ENCODE assay signal across 8 cellular contexts in the genomic region with DNA sequence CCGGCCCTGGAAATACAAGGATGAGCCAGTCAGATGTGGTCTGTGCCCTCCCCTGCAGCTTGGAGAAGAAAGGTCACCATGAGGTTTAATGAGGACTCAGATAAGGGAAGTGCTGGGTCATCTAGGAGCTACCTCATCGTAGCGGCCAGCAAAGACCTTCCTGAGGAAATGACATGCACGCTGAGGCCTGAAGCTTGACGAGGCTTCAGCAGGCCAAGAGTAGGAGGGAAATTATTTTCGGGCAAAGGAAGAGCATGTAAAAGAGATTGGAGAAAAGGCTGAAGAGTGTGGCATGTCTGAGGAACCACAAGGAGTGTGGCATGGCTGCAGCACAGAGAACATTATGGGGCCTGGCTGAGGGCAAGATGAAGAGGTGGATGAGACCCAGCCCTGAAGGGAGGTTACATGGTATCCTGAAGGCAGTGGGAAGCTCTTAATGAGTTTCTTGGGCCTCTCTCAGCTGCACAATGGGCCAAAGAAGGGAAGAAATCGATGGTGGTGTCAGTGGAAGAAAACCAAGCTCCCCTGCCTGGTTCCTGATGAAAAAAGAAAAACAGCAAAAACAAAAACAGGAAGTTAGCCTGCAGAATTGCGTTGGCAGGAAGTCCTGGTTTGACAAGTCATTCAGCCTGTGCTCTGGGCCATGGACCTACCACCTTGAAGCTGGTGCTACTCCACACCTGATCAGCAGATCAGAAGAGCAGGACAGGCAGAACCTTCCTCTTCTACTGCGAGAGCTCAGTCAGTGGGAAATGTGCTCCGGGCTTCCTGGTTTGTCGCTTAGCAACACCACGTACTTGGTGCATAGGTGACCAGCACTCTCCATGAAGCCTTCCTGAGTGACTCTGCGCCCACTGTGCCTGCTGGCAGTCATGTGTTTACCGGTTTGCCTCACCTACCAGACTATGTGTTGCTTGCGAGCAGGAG.
DNase-seq lines count a peak whose midpoint lies in the region; ATAC-seq, FAIRE-seq and TF ChIP-seq lines count a peak whose summit lies in the region.

No MANE protein-coding gene starts in this region.

- H3K9ac ChIP-seq in keratinocyte (ENCODE audit: control insufficient read depth, extremely low read depth, insufficient read depth, low read length): no peak overlapping the region
- no peak overlapping the region for H3K9ac ChIP-seq in smooth muscle cell (ENCODE audit: low read depth)

- no peak for FAIRE-seq in keratinocyte (lab: Jason Lieb, UNC)

- dilution Hi-C loops in keratinocyte (cut with MboI; ENCODE audit: extremely low pct_ligation_motif_present, low sequenced_read_pairs): no loop called here

- H3K27me3 ChIP-seq in keratinocyte (ENCODE audit: control insufficient read depth, extremely low read depth, insufficient read depth, low read length): no peaks in the 10 kb centered on the region
- H3K27me3 ChIP-seq in smooth muscle cell (ENCODE audit: low read depth): no peaks in the 10 kb centered on the region

- H3K4me3 ChIP-seq in keratinocyte (ENCODE audit: control insufficient read depth in 2 of 3, extremely low read depth in 1 of 3, insufficient read depth in 2 of 3, low read depth in 1 of 3, low read length in 3 of 3): no peak overlapping the region
- no peak overlapping the region for H3K4me3 ChIP-seq in smooth muscle cell

- no peaks in the 10 kb centered on the region for H3K9me3 ChIP-seq in keratinocyte (ENCODE audit: control insufficient read depth, low read depth, low read length)
- no peaks in the 10 kb centered on the region for H3K9me3 ChIP-seq in smooth muscle cell (replicated peaks; ENCODE audit: low read depth)

- no peaks in the 10 kb centered on the region for H3K36me3 ChIP-seq in keratinocyte (ENCODE audit: control insufficient read depth in 2 of 2, extremely low read depth in 1 of 2, insufficient read depth in 2 of 2, low read length in 2 of 2)
- H3K36me3 ChIP-seq in smooth muscle cell (ENCODE audit: low read depth): no peaks in the 10 kb centered on the region

- no peak overlapping the region for H3K27ac ChIP-seq in keratinocyte (ENCODE audit: control insufficient read depth, insufficient read depth, low read length)
- no peak overlapping the region for H3K27ac ChIP-seq in smooth muscle cell (ENCODE audit: low read depth)

- ATAC-seq in GM18499 (IDR thresholded peaks at IDR 0.05; ENCODE audit: insufficient read depth, unreplicated experiment): peak; percentile 59
- peak; percentile 87 for ATAC-seq in HG02610 (IDR thresholded peaks at IDR 0.05; ENCODE audit: unreplicated experiment)

- H3K9me1 ChIP-seq in keratinocyte (ENCODE audit: control insufficient read depth, extremely low read depth, insufficient read depth, low read length): no peaks in the 10 kb centered on the region

- 90% methylated on average over 15 of the region's 15 CpGs for WGBS in smooth muscle cell (ENCODE audit: low lambda C conversion rate)

- no peak overlapping the region for H3K4me2 ChIP-seq in keratinocyte (ENCODE audit: control insufficient read depth, extremely low read depth, insufficient read depth, low read depth, low read length)
- H3K4me2 ChIP-seq in smooth muscle cell: no peak overlapping the region

- H2AFZ ChIP-seq in keratinocyte (ENCODE audit: control insufficient read depth, low read length) (peak overlapping the region; percentile 56), smooth muscle cell (ENCODE audit: low read depth) (no peak overlapping the region)

- TF ChIP-seq CTCF in keratinocyte (optimal IDR thresholded peaks at IDR 0.05 in 1 of 3, IDR thresholded peaks at IDR 0.05 in 1 of 3, conservative IDR thresholded peaks at IDR 0.05 in 1 of 3; ENCODE audit: extremely low read depth in 1 of 3, insufficient read depth in 2 of 3, low read length in 3 of 3): no peak
- TF ChIP-seq CTCF in smooth muscle cell (IDR thresholded peaks at IDR 0.05; ENCODE audit: borderline replicate concordance, insufficient read depth, poor library complexity, severe bottlenecking): no peak

- H3F3A ChIP-seq in smooth muscle cell (ENCODE audit: low read depth): no peaks in the 10 kb centered on the region

- DNase-seq in NCI-H526 treated with DMSO at 0.1 percent for 48 hours (lab: John Stamatoyannopoulos, UW) (peak; percentile 17), activated T-helper 1 cell treated with Interleukin-2 at 50 U/mL for 16 hours (ENCODE audit: low read depth) (peak; percentile 20), keratinocyte (ENCODE audit: low read depth, low spot score) (no peak), HPDE6-E6E7 (ENCODE audit: extremely low spot score) (no peak), smooth muscle cell (lab: John Stamatoyannopoulos, UW; ENCODE audit: unreplicated experiment) (no peak)
- peak; percentile 7 to 24 for DNase-seq in stimulated activated CD8-positive, alpha-beta memory T cell treated with anti-CD3 and anti-CD28 coated beads, Interleukin-7, amount 100 ng/mL, for 4 hours (ENCODE audit: low read depth in 2 of 2)

- H3K79me2 ChIP-seq in keratinocyte (ENCODE audit: control insufficient read depth, insufficient read depth, low read length) (no peaks in the 10 kb centered on the region), smooth muscle cell (ENCODE audit: low read depth) (no peaks in the 10 kb centered on the region)

- H3K4me1 ChIP-seq in keratinocyte (ENCODE audit: control insufficient read depth, extremely low read depth, insufficient read depth, low read length) (peaks cover 2% of the 10 kb centered on the region), smooth muscle cell (ENCODE audit: low read depth) (peaks cover 9% of the 10 kb centered on the region)

- no peaks in the 10 kb centered on the region for H4K20me1 ChIP-seq in keratinocyte (ENCODE audit: control insufficient read depth, extremely low read depth, insufficient read depth, low read length)
- H4K20me1 ChIP-seq in smooth muscle cell (ENCODE audit: low read depth): no peaks in the 10 kb centered on the region

Comparison
In these comparisons a context has a peak if more than half of its experiments do, and no peak if none do; other contexts are left out.
1. DNase-seq: peak in NCI-H526 treated with DMSO at 0.1 percent for 48 hours (single experiment), activated T-helper 1 cell treated with Interleukin-2 at 50 U/mL for 16 hours (single experiment) and stimulated activated CD8-positive, alpha-beta memory T cell treated with anti-CD3 and anti-CD28 coated beads, Interleukin-7, amount 100 ng/mL, for 4 hours (2 of 2); none in keratinocyte (single experiment), HPDE6-E6E7 (single experiment) and smooth muscle cell (single experiment).